In genomic region chr6:21325201-21325856, GRCh38 we compare ENCODE assay signal across 1 cellular context.
TF ChIP-seq lines count a peak whose summit lies in the region.

No MANE protein-coding gene starts in this region.

TF ChIP-seq in GM23338, 12 proteins besides CTCF, POLR2A, EP300 and RAD21 (continued from another document):
- TF ChIP-seq, protein P1, sequence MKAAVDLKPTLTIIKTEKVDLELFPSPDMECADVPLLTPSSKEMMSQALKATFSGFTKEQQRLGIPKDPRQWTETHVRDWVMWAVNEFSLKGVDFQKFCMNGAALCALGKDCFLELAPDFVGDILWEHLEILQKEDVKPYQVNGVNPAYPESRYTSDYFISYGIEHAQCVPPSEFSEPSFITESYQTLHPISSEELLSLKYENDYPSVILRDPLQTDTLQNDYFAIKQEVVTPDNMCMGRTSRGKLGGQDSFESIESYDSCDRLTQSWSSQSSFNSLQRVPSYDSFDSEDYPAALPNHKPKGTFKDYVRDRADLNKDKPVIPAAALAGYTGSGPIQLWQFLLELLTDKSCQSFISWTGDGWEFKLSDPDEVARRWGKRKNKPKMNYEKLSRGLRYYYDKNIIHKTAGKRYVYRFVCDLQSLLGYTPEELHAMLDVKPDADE (IDR thresholded peaks at IDR 0.05) = no peak
- TF ChIP-seq EZH2phosphoT487 (IDR thresholded peaks at IDR 0.05; ENCODE audit: unreplicated experiment) (no peak), EZH2 (IDR thresholded peaks at IDR 0.05; ENCODE audit: low read depth, unreplicated experiment) (no peak), JUNB (IDR thresholded peaks at IDR 0.05; ENCODE audit: unreplicated experiment) (no peak), STAT1 (IDR thresholded peaks at IDR 0.05; ENCODE audit: unreplicated experiment) (no peak), ZNF331 (CRISPR knock-in tag; IDR thresholded peaks at IDR 0.05; ENCODE audit: low read depth) (no peak), ZNF114 (CRISPR knock-in tag; IDR thresholded peaks at IDR 0.05) (no peak), POLR2AphosphoS5 (IDR thresholded peaks at IDR 0.05; ENCODE audit: low read depth) (no peak)
TF ChIP-seq in GM23338: peak in this region for 0.
